Comparison of ENCODE assay signal across 1 cellular context in the genomic region with DNA sequence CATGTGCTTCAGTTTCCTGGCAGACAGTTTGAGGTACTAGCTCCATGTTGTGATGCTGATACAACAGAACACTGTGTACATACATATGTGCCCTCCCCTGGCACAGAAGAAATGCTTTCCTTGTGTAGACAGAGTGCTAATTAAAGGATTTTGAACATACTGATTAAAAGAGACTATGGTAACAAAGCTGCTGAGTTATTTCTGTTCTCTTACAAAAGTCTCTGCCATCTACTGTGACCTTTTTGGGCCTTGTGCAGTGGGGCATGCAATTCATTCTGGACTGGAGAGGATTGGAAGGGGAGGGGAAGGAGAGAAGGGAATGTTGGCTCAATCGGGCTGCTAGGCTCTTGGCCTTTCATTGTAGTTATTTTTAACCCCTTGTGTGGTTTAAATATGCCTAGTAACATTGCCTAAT.
TF ChIP-seq lines count a peak whose summit lies in the region.

No MANE protein-coding gene starts in this region.

TF ChIP-seq in GM23338, 12 proteins besides CTCF, POLR2A, EP300 and RAD21 (continued from another document):
- TF ChIP-seq, protein P1, sequence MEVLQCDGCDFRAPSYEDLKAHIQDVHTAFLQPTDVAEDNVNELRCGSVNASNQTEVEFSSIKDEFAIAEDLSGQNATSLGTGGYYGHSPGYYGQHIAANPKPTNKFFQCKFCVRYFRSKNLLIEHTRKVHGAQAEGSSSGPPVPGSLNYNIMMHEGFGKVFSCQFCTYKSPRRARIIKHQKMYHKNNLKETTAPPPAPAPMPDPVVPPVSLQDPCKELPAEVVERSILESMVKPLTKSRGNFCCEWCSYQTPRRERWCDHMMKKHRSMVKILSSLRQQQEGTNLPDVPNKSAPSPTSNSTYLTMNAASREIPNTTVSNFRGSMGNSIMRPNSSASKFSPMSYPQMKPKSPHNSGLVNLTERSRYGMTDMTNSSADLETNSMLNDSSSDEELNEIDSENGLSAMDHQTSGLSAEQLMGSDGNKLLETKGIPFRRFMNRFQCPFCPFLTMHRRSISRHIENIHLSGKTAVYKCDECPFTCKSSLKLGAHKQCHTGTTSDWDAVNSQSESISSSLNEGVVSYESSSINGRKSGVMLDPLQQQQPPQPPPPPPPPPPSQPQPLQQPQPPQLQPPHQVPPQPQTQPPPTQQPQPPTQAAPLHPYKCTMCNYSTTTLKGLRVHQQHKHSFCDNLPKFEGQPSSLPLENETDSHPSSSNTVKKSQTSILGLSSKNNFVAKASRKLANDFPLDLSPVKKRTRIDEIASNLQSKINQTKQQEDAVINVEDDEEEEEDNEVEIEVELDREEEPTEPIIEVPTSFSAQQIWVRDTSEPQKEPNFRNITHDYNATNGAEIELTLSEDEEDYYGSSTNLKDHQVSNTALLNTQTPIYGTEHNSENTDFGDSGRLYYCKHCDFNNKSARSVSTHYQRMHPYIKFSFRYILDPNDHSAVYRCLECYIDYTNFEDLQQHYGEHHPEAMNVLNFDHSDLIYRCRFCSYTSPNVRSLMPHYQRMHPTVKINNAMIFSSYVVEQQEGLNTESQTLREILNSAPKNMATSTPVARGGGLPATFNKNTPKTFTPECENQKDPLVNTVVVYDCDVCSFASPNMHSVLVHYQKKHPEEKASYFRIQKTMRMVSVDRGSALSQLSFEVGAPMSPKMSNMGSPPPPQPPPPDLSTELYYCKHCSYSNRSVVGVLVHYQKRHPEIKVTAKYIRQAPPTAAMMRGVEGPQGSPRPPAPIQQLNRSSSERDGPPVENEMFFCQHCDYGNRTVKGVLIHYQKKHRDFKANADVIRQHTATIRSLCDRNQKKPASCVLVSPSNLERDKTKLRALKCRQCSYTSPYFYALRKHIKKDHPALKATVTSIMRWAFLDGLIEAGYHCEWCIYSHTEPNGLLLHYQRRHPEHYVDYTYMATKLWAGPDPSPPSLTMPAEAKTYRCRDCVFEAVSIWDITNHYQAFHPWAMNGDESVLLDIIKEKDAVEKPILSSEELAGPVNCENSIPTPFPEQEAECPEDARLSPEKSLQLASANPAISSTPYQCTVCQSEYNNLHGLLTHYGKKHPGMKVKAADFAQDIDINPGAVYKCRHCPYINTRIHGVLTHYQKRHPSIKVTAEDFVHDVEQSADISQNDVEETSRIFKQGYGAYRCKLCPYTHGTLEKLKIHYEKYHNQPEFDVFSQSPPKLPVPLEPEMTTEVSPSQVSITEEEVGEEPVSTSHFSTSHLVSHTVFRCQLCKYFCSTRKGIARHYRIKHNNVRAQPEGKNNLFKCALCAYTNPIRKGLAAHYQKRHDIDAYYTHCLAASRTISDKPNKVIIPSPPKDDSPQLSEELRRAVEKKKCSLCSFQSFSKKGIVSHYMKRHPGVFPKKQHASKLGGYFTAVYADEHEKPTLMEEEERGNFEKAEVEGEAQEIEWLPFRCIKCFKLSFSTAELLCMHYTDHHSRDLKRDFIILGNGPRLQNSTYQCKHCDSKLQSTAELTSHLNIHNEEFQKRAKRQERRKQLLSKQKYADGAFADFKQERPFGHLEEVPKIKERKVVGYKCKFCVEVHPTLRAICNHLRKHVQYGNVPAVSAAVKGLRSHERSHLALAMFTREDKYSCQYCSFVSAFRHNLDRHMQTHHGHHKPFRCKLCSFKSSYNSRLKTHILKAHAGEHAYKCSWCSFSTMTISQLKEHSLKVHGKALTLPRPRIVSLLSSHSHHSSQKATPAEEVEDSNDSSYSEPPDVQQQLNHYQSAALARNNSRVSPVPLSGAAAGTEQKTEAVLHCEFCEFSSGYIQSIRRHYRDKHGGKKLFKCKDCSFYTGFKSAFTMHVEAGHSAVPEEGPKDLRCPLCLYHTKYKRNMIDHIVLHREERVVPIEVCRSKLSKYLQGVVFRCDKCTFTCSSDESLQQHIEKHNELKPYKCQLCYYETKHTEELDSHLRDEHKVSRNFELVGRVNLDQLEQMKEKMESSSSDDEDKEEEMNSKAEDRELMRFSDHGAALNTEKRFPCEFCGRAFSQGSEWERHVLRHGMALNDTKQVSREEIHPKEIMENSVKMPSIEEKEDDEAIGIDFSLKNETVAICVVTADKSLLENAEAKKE (CRISPR knock-in tag; IDR thresholded peaks at IDR 0.05) = no peak
- TF ChIP-seq ZNF114 (CRISPR knock-in tag; IDR thresholded peaks at IDR 0.05) (no peak), EZH2phosphoT487 (IDR thresholded peaks at IDR 0.05; ENCODE audit: unreplicated experiment) (no peak)
TF ChIP-seq in GM23338: peak in this region for 0.
